ENCODE assay signal across 8 cellular contexts in genomic region chr9:71249729-71250317, GRCh38.
DNase-seq lines count a peak whose midpoint lies in the region; ATAC-seq and TF ChIP-seq lines count a peak whose summit lies in the region.

No MANE protein-coding gene starts in this region.

- H2BK5ac ChIP-seq in neuronal stem cell (ENCODE audit: low read length), result no peak overlapping the region

- H3K4me1 ChIP-seq in neuronal stem cell (ENCODE audit: control insufficient read depth in 2 of 2, insufficient read depth in 1 of 2, low read depth in 1 of 2, low read length in 2 of 2), result peaks cover 7 to 26% of the 10 kb centered on the region in 2 donors
- H3K4me1 ChIP-seq in CD8-positive, alpha-beta T cell (ENCODE audit: insufficient read depth, low read length), result no peaks in the 10 kb centered on the region

- peak; percentile 81 for ATAC-seq in GM21526 (IDR thresholded peaks at IDR 0.05; ENCODE audit: low FRiP score, unreplicated experiment)
- no peak for ATAC-seq in CD8-positive, alpha-beta T cell

- DNase-seq in ELR (ENCODE audit: low read depth) (peak; percentile 73), SK-MEL-5 (ENCODE audit: low read depth, low spot score) (peak; percentile 93), fibroblast of gingiva (ENCODE audit: low read depth) (peak; percentile 69), neuronal stem cell (ENCODE audit: low spot score) (peak; percentile 57)
- DNase-seq in CD8-positive, alpha-beta T cell, result no peak
- DNase-seq in activated CD8-positive, alpha-beta memory T cell treated with anti-CD3 and anti-CD28 coated beads for 24 hours, result no peak

- no peak overlapping the region for H3K27ac Mint-ChIP-seq in CD8-positive, alpha-beta T cell

- no peaks in the 10 kb centered on the region for H3K9me3 ChIP-seq in neuronal stem cell (replicated peaks in 1 of 2; ENCODE audit: control insufficient read depth in 2 of 2, insufficient read depth in 1 of 2, low read depth in 1 of 2, low read length in 2 of 2)
- H3K9me3 ChIP-seq in CD8-positive, alpha-beta T cell (ENCODE audit: low read length), result no peaks in the 10 kb centered on the region

- peaks cover 6% of the 10 kb centered on the region for H3K27me3 Mint-ChIP-seq in CD8-positive, alpha-beta T cell (ENCODE audit: low read depth)

- no peak overlapping the region for H3K14ac ChIP-seq in neuronal stem cell (ENCODE audit: low read length)

- no peak overlapping the region for H2BK12ac ChIP-seq in neuronal stem cell (ENCODE audit: low read length)

- no peak for TF ChIP-seq CTCF in CD8-positive, alpha-beta T cell (IDR thresholded peaks at IDR 0.05)

- H3K9ac ChIP-seq in neuronal stem cell (ENCODE audit: low read depth, low read length, poor library complexity), result no peak overlapping the region

- TF ChIP-seq RAD21 in Ishikawa (IDR thresholded peaks at IDR 0.05; ENCODE audit: low read depth), result peak; percentile 64

- H2AK5ac ChIP-seq in neuronal stem cell (ENCODE audit: low read depth, low read length), result no peak overlapping the region

- intact Hi-C loops in CD8-positive, alpha-beta T cell (cut with DNase I, micrococcal nuclease), result loop anchor here (1.0 to 10.0 kb wide), 3 partner anchors 608 to 905 kb away; no protein-coding TSS in a partner anchor

- no peaks in the 10 kb centered on the region for H3K27me3 ChIP-seq in neuronal stem cell (ENCODE audit: control insufficient read depth in 3 of 3, insufficient read depth in 3 of 3, low read depth in 1 of 3, low read length in 3 of 3)
- H3K27me3 ChIP-seq in CD8-positive, alpha-beta T cell (ENCODE audit: insufficient read depth, low read length), result no peaks in the 10 kb centered on the region

- no peak overlapping the region for H3K4me3 ChIP-seq in neuronal stem cell (ENCODE audit: low read length in 2 of 2)
- no peak overlapping the region for H3K4me3 ChIP-seq in CD8-positive, alpha-beta T cell (ENCODE audit: low read depth, low read length)

- CTCF ChIA-PET in CD8-positive, alpha-beta T cell (lab: Charles Lee), result no interaction called here

- H2AFZ ChIP-seq in neuronal stem cell (ENCODE audit: low read length), result peak overlapping the region; percentile 50

- H3K9me3 Mint-ChIP-seq in CD8-positive, alpha-beta T cell, result no peaks in the 10 kb centered on the region

- no peak overlapping the region for H4K8ac ChIP-seq in neuronal stem cell (ENCODE audit: low read depth, low read length)

- H2BK120ac ChIP-seq in neuronal stem cell (ENCODE audit: low read depth, low read length), result no peak overlapping the region

- H3K23ac ChIP-seq in neuronal stem cell (ENCODE audit: low read depth, low read length, poor library complexity), result no peak overlapping the region

- H3K27ac ChIP-seq in neuronal stem cell (replicated peaks; ENCODE audit: low read length), result no peak overlapping the region
- no peak overlapping the region for H3K27ac ChIP-seq in CD8-positive, alpha-beta T cell (ENCODE audit: low read depth, low read length)

- no peak overlapping the region for H4K91ac ChIP-seq in neuronal stem cell (ENCODE audit: low read depth, low read length, poor library complexity)

- in situ Hi-C loops in SK-MEL-5 (cut with HindIII; ENCODE audit: low pct_unique_long_range_greater_than_20kb, low sequenced_read_pairs), result no loop called here

- H3K36me3 ChIP-seq in neuronal stem cell (replicated peaks in 1 of 2; ENCODE audit: control insufficient read depth in 2 of 2, insufficient read depth in 2 of 2, low read length in 2 of 2), result no peaks in the 10 kb centered on the region
- no peaks in the 10 kb centered on the region for H3K36me3 ChIP-seq in CD8-positive, alpha-beta T cell (ENCODE audit: insufficient read depth, low read length)

- H3K4me3 Mint-ChIP-seq in CD8-positive, alpha-beta T cell, result no peak overlapping the region

- H3K36me3 Mint-ChIP-seq in CD8-positive, alpha-beta T cell, result no peaks in the 10 kb centered on the region

- H3K79me1 ChIP-seq in neuronal stem cell (ENCODE audit: low read depth, low read length), result no peaks in the 10 kb centered on the region

- no CpG with 5 or more reads among the region's 5 CpGs for WGBS in neuronal stem cell (ENCODE audit: extremely low coverage in 2 of 2, insufficient read length in 2 of 2, insufficient replicate concordance in 1 of 2), 2 donors

- no peak overlapping the region for H3K4ac ChIP-seq in neuronal stem cell (ENCODE audit: low read length)

- H3K4me1 Mint-ChIP-seq in CD8-positive, alpha-beta T cell (ENCODE audit: low read depth), result no peaks in the 10 kb centered on the region

- no peak overlapping the region for H3K18ac ChIP-seq in neuronal stem cell (ENCODE audit: low read length)

- POLR2A ChIA-PET in CD8-positive, alpha-beta T cell (lab: Charles Lee), result no interaction called here

- H2BK15ac ChIP-seq in neuronal stem cell (ENCODE audit: low read length), result no peak overlapping the region

- no peak for TF ChIP-seq EP300 in Ishikawa (IDR thresholded peaks at IDR 0.05; ENCODE audit: borderline replicate concordance)

- H3K4me2 ChIP-seq in neuronal stem cell (ENCODE audit: insufficient read depth, low read length, poor library complexity, severe bottlenecking), result no peak overlapping the region

TF ChIP-seq in Ishikawa, 13 proteins besides CTCF, POLR2A, EP300 and RAD21:
- TF ChIP-seq TCF12 (IDR thresholded peaks at IDR 0.05; ENCODE audit: low read depth) (no peak), USF1 (IDR thresholded peaks at IDR 0.05) (0 out of 2 replicates have a peak, but pooled peaks have one; percentile 24)

Comparison
In these comparisons a context has a peak if more than half of its experiments do, and no peak if none do; other contexts are left out.
1. DNase-seq: peak in ELR (single experiment), SK-MEL-5 (single experiment), fibroblast of gingiva (single experiment) and neuronal stem cell (single experiment); none in CD8-positive, alpha-beta T cell (0 of 7) and activated CD8-positive, alpha-beta memory T cell treated with anti-CD3 and anti-CD28 coated beads for 24 hours (single experiment).